ENCODE assay signal across 1 cellular context in genomic region chr10:78544447-78545085, GRCh38.
A peak's percentile ranks its signal among the peaks of the same experiment; 100 is the strongest.
TF ChIP-seq lines count a peak whose summit lies in the region.

No MANE protein-coding gene starts in this region.

TF ChIP-seq in HepG2, 621 proteins besides CTCF, POLR2A, EP300 and RAD21:
- TF ChIP-seq HNF1B (CRISPR knock-in tag; IDR thresholded peaks at IDR 0.05) = 0 out of 2 replicates have a peak, but pooled peaks have one; percentile 23
- no peak for TF ChIP-seq FUBP1 (CRISPR knock-in tag; IDR thresholded peaks at IDR 0.05; ENCODE audit: borderline replicate concordance)
- TF ChIP-seq ZSCAN21 (CRISPR knock-in tag; IDR thresholded peaks at IDR 0.05; ENCODE audit: borderline replicate concordance) = 0 out of 2 replicates have a peak, but pooled peaks have one; percentile 46
- TF ChIP-seq GRHL1 (CRISPR knock-in tag; conservative IDR thresholded peaks at IDR 0.05) = no peak
- TF ChIP-seq NFIC (IDR thresholded peaks at IDR 0.05; ENCODE audit: low read length) = no peak
- TF ChIP-seq ESRRA (CRISPR knock-in tag; IDR thresholded peaks at IDR 0.05; ENCODE audit: low read depth) = no peak
- TF ChIP-seq FOXO4 (CRISPR knock-in tag; conservative IDR thresholded peaks at IDR 0.05) = 0 out of 2 replicates have a peak, but pooled peaks have one; percentile 55
- peak; percentile 46; the same call in 1 of the 2 replicates for TF ChIP-seq ZMYM3 (CRISPR knock-in tag; IDR thresholded peaks at IDR 0.05)
- TF ChIP-seq SP5 (CRISPR knock-in tag; IDR thresholded peaks at IDR 0.05; ENCODE audit: borderline replicate concordance, low read depth) = 0 out of 2 replicates have a peak, but pooled peaks have one; percentile 26
- TF ChIP-seq CEBPG (CRISPR knock-in tag; IDR thresholded peaks at IDR 0.05) = peak; percentile 2; the same call in 1 of the 2 replicates
- TF ChIP-seq EEA1 (CRISPR knock-in tag; IDR thresholded peaks at IDR 0.05; ENCODE audit: borderline replicate concordance) = 0 out of 2 replicates have a peak, but pooled peaks have one; percentile 52
- no peak for TF ChIP-seq ZNF496 (CRISPR knock-in tag; IDR thresholded peaks at IDR 0.05; ENCODE audit: insufficient replicate concordance)
- TF ChIP-seq TOPORS (CRISPR knock-in tag; IDR thresholded peaks at IDR 0.05) = 0 out of 2 replicates have a peak, but pooled peaks have one; percentile 33
- no peak for TF ChIP-seq YEATS4 (CRISPR knock-in tag; IDR thresholded peaks at IDR 0.05; ENCODE audit: borderline replicate concordance)
- TF ChIP-seq ZFX (CRISPR knock-in tag; IDR thresholded peaks at IDR 0.05; ENCODE audit: low read depth) = peak; percentile 62
- 0 out of 2 replicates have a peak, but pooled peaks have one; percentile 1 for TF ChIP-seq FOXP4 (CRISPR knock-in tag; IDR thresholded peaks at IDR 0.05)
- TF ChIP-seq ZNF605 (CRISPR knock-in tag; IDR thresholded peaks at IDR 0.05) = 0 out of 2 replicates have a peak, but pooled peaks have one; percentile 17
- TF ChIP-seq PRMT3 (CRISPR knock-in tag; IDR thresholded peaks at IDR 0.05; ENCODE audit: borderline replicate concordance, low read depth) = 0 out of 2 replicates have a peak, but pooled peaks have one; percentile 29
- TF ChIP-seq ZFY (CRISPR knock-in tag; IDR thresholded peaks at IDR 0.05) = peak; percentile 44
- 0 out of 2 replicates have a peak, but pooled peaks have one; percentile 33 for TF ChIP-seq ZNF710 (CRISPR knock-in tag; IDR thresholded peaks at IDR 0.05; ENCODE audit: borderline replicate concordance)
- TF ChIP-seq MEF2D (CRISPR knock-in tag; IDR thresholded peaks at IDR 0.05) = peak; percentile 53; the same call in 1 of the 2 replicates
- TF ChIP-seq ZNF124 (CRISPR knock-in tag; IDR thresholded peaks at IDR 0.05) = no peak
- no peak for TF ChIP-seq ZNF577 (CRISPR knock-in tag; IDR thresholded peaks at IDR 0.05; ENCODE audit: borderline replicate concordance, low read depth)
- no peak for TF ChIP-seq ZFP37 (CRISPR knock-in tag; IDR thresholded peaks at IDR 0.05; ENCODE audit: borderline replicate concordance)
- TF ChIP-seq HINFP (CRISPR knock-in tag; IDR thresholded peaks at IDR 0.05; ENCODE audit: low read depth) = no peak
- TF ChIP-seq ZBTB20 (CRISPR knock-in tag; IDR thresholded peaks at IDR 0.05; ENCODE audit: borderline replicate concordance, low read depth) = peak; percentile 2; the same call in 1 of the 2 replicates
